ENCODE assay signal across 8 cellular contexts in genomic region chr1:155981266-155982088, GRCh38. TPM values are rescaled to one million over a fixed set of nuclear protein-coding genes. Genes with fewer than 3 reads are reported as not detected.
DNase-seq lines count a peak whose midpoint lies in the region; ATAC-seq and TF ChIP-seq lines count a peak whose summit lies in the region.

No MANE protein-coding gene starts in this region.

- H3K27ac Mint-ChIP-seq in activated T-cell treated with anti-CD3 and anti-CD28 coated beads, Interleukin-2, amount 50 U/mL, for 72 hours = peak overlapping the region; percentile 98
- H3K27ac Mint-ChIP-seq in dendritic cell treated with granulocyte-macrophage colony-stimulating factor and Interleukin-4, amounts not matched to agents 40 ng/mL and 50 ng/mL, for 4 days = peak overlapping the region; percentile 93
- H3K27ac Mint-ChIP-seq in natural killer cell treated with Interleukin-12 subunit alpha and Interleukin-12 subunit beta and Interleukin-15 and Interleukin-18, amount 100 ng/mL, for 72 hours = peak overlapping the region; percentile 87 to 92

- TF ChIP-seq POLR2A in Raji (IDR thresholded peaks at IDR 0.05; ENCODE audit: insufficient read depth, low read depth, low read length) = peak; percentile 73

- no peaks in the 10 kb centered on the region for H3K27me3 Mint-ChIP-seq in activated T-cell treated with anti-CD3 and anti-CD28 coated beads, Interleukin-2, amount 50 U/mL, for 72 hours (ENCODE audit: low read depth)
- H3K27me3 Mint-ChIP-seq in dendritic cell treated with granulocyte-macrophage colony-stimulating factor and Interleukin-4, amounts not matched to agents 40 ng/mL and 50 ng/mL, for 4 days = no peaks in the 10 kb centered on the region
- no peaks in the 10 kb centered on the region for H3K27me3 Mint-ChIP-seq in natural killer cell treated with Interleukin-12 subunit alpha and Interleukin-12 subunit beta and Interleukin-15 and Interleukin-18, amount 100 ng/mL, for 72 hours

- peaks cover 12 to 17% of the 10 kb centered on the region in 2 donors for H3K36me3 Mint-ChIP-seq in activated T-cell treated with anti-CD3 and anti-CD28 coated beads, Interleukin-2, amount 50 U/mL, for 72 hours (ENCODE audit: insufficient read depth in 2 of 2)
- H3K36me3 Mint-ChIP-seq in dendritic cell treated with granulocyte-macrophage colony-stimulating factor and Interleukin-4, amounts not matched to agents 40 ng/mL and 50 ng/mL, for 4 days (ENCODE audit: low read depth) = peaks cover 46% of the 10 kb centered on the region
- peaks cover 5% of the 10 kb centered on the region for H3K36me3 Mint-ChIP-seq in natural killer cell treated with Interleukin-12 subunit alpha and Interleukin-12 subunit beta and Interleukin-15 and Interleukin-18, amount 100 ng/mL, for 72 hours

- no peaks in the 10 kb centered on the region for H3K9me3 Mint-ChIP-seq in activated T-cell treated with anti-CD3 and anti-CD28 coated beads, Interleukin-2, amount 50 U/mL, for 72 hours
- no peaks in the 10 kb centered on the region for H3K9me3 Mint-ChIP-seq in dendritic cell treated with granulocyte-macrophage colony-stimulating factor and Interleukin-4, amounts not matched to agents 40 ng/mL and 50 ng/mL, for 4 days
- no peaks in the 10 kb centered on the region for H3K9me3 Mint-ChIP-seq in natural killer cell treated with Interleukin-12 subunit alpha and Interleukin-12 subunit beta and Interleukin-15 and Interleukin-18, amount 100 ng/mL, for 72 hours

- peaks cover 50% of the 10 kb centered on the region for H3K4me1 Mint-ChIP-seq in activated T-cell treated with anti-CD3 and anti-CD28 coated beads, Interleukin-2, amount 50 U/mL, for 72 hours (ENCODE audit: low read depth)
- H3K4me1 Mint-ChIP-seq in dendritic cell treated with granulocyte-macrophage colony-stimulating factor and Interleukin-4, amounts not matched to agents 40 ng/mL and 50 ng/mL, for 4 days (ENCODE audit: low read depth) = peaks cover 69% of the 10 kb centered on the region
- peaks cover 47 to 50% of the 10 kb centered on the region in 2 donors for H3K4me1 Mint-ChIP-seq in natural killer cell treated with Interleukin-12 subunit alpha and Interleukin-12 subunit beta and Interleukin-15 and Interleukin-18, amount 100 ng/mL, for 72 hours (ENCODE audit: low read depth in 2 of 2)

- DNase-seq in activated T-cell treated with anti-CD3 and anti-CD28 coated beads, Interleukin-2, amount 50 U/mL, for 72 hours = peak in 1 of 2 donors; percentile 26
- no peak for DNase-seq in activated T-cell treated with anti-CD3 and anti-CD28 coated beads, Interleukin-2, amount 50 U/mL, for 1 hour
- DNase-seq in natural killer cell treated with Interleukin-12 subunit alpha and Interleukin-12 subunit beta and Interleukin-15 and Interleukin-18, amount 100 ng/mL, for 72 hours (ENCODE audit: low spot score) = no peak
- DNase-seq in hypothalamus (lab: John Stamatoyannopoulos, UW) (no peak), NCI-H748 (lab: John Stamatoyannopoulos, UW; ENCODE audit: unreplicated experiment) (no peak)
- no peak for DNase-seq in stimulated activated CD8-positive, alpha-beta memory T cell treated with anti-CD3 and anti-CD28 coated beads, Interleukin-4, amount 100 ng/mL, for 48 hours

- ATAC-seq in activated T-cell treated with anti-CD3 and anti-CD28 coated beads, Interleukin-2, amount 50 U/mL, for 72 hours (replicated peaks in 1 of 2) = no peak
- no peak for ATAC-seq in natural killer cell treated with Interleukin-12 subunit alpha and Interleukin-12 subunit beta and Interleukin-15 and Interleukin-18, amount 100 ng/mL, for 72 hours

- intact Hi-C loops in dendritic cell treated with granulocyte-macrophage colony-stimulating factor and Interleukin-4, amounts not matched to agents 40 ng/mL and 50 ng/mL, for 4 days (cut with micrococcal nuclease) = no loop called here

- H3K4me3 Mint-ChIP-seq in activated T-cell treated with anti-CD3 and anti-CD28 coated beads, Interleukin-2, amount 50 U/mL, for 72 hours = peak overlapping the region; percentile 87 to 91
- peak overlapping the region; percentile 7 for H3K4me3 Mint-ChIP-seq in dendritic cell treated with granulocyte-macrophage colony-stimulating factor and Interleukin-4, amounts not matched to agents 40 ng/mL and 50 ng/mL, for 4 days
- peak overlapping the region; percentile 92 for H3K4me3 Mint-ChIP-seq in natural killer cell treated with Interleukin-12 subunit alpha and Interleukin-12 subunit beta and Interleukin-15 and Interleukin-18, amount 100 ng/mL, for 72 hours

RNA-seq across cellular contexts. Expression of gene ARHGEF2, which starts 3.1 kb away (rescaled TPM):
- 100 to 1,000 TPM; 152 to 163 TPM for total RNA-seq in activated T-cell treated with anti-CD3 and anti-CD28 coated beads, Interleukin-2, amount 50 U/mL, for 72 hours
- total RNA-seq in natural killer cell treated with Interleukin-12 subunit alpha and Interleukin-12 subunit beta and Interleukin-15 and Interleukin-18, amount 100 ng/mL, for 72 hours = 100 to 1,000 TPM; 205 to 234 TPM

RNA-seq across cellular contexts. Expression of gene SSR2, which starts 39.3 kb away (rescaled TPM):
- total RNA-seq in activated T-cell treated with anti-CD3 and anti-CD28 coated beads, Interleukin-2, amount 50 U/mL, for 72 hours = 100 to 1,000 TPM; 193 to 234 TPM
- 100 to 1,000 TPM; 240 to 299 TPM for total RNA-seq in natural killer cell treated with Interleukin-12 subunit alpha and Interleukin-12 subunit beta and Interleukin-15 and Interleukin-18, amount 100 ng/mL, for 72 hours

RNA-seq across cellular contexts. Expression of gene RXFP4, which starts 40.0 kb away (rescaled TPM):
- total RNA-seq in activated T-cell treated with anti-CD3 and anti-CD28 coated beads, Interleukin-2, amount 50 U/mL, for 72 hours = not detected
- not detected for total RNA-seq in natural killer cell treated with Interleukin-12 subunit alpha and Interleukin-12 subunit beta and Interleukin-15 and Interleukin-18, amount 100 ng/mL, for 72 hours

RNA-seq across cellular contexts. Expression of gene KHDC4, which starts 47.3 kb away (rescaled TPM):
- 10 to 100 TPM; 93.3 to 98.7 TPM for total RNA-seq in activated T-cell treated with anti-CD3 and anti-CD28 coated beads, Interleukin-2, amount 50 U/mL, for 72 hours
- total RNA-seq in natural killer cell treated with Interleukin-12 subunit alpha and Interleukin-12 subunit beta and Interleukin-15 and Interleukin-18, amount 100 ng/mL, for 72 hours = 10 to 100 TPM; 47.6 to 96.0 TPM

Comparison
In these comparisons a context has a peak if more than half of its experiments do, and no peak if none do; other contexts are left out.
1. H3K4me3 Mint-ChIP-seq: peak in every context shown above with its lines; median percentile 92 in natural killer cell treated with Interleukin-12 subunit alpha and Interleukin-12 subunit beta and Interleukin-15 and Interleukin-18, amount 100 ng/mL, for 72 hours; 89 in activated T-cell treated with anti-CD3 and anti-CD28 coated beads, Interleukin-2, amount 50 U/mL, for 72 hours; 7 in dendritic cell treated with granulocyte-macrophage colony-stimulating factor and Interleukin-4, amounts not matched to agents 40 ng/mL and 50 ng/mL, for 4 days.